ENCODE assay signal across 14 cellular contexts in the genomic region with DNA sequence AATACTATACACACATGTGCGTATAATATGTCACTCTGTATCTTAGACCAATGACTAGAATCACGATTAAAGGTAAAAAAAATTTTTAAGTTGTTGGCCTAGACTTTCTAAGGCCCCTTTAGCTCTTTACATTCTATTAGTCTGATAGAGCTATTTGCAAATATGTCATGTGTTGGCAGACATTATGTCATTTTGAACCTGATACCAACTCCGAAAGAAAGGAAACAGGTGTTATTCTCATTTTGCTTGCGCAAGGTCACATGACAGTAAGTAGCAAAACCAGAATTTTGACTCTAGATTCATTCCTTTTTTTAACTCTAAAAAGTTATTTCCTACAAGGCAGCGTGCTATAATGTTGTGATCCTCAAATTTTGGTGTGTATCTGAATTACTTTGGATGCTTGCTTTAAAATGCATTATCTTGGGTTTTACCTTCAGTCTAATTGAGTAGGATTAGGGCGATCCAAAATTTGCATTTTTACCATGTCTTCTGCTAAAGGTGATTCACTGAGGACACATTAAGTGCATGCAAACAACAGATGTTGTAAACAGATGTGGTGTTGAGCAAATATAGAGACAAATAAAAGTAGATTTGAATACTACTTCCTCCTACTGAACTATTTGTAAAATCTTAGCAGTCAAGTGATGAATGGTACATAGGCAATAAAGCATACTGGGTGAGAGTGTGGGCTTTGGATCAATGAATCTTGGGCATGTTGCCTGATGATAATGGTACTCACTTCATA.
A peak's percentile ranks its signal among the peaks of the same experiment; 100 is the strongest.
DNase-seq lines count a peak whose midpoint lies in the region; ATAC-seq and TF ChIP-seq lines count a peak whose summit lies in the region.
"Had no signal": no experiment of that assay in that cellular context is flagged by ENCODE, and none has a peak within 500 bp of the region (broad histone marks: within the 10 kb centered on the region; RNA-seq: fewer than 3 reads in every experiment).

No MANE protein-coding gene starts in this region.

- intact Hi-C loops in posterior vena cava (cut with DNase I) (no loop called here), Calu3 (cut with micrococcal nuclease; ENCODE audit: unreplicated experiment) (no loop called here)

- peaks cover 4% of the 10 kb centered on the region for H3K4me1 Mint-ChIP-seq in Calu3 (ENCODE audit: low read depth, unreplicated experiment)

- H3K27ac Mint-ChIP-seq in Calu3 (ENCODE audit: unreplicated experiment), result no peak overlapping the region
- H3K27ac Mint-ChIP-seq: activated CD4-positive, alpha-beta memory T cell treated with anti-CD3 and anti-CD28 coated beads, Interleukin-2, amount 10 ng/mL, durations not matched to agents 7 days and 5 days; neural progenitor cell had no signal

- no peaks in the 10 kb centered on the region for H3K27me3 Mint-ChIP-seq in Calu3 (ENCODE audit: unreplicated experiment)
- H3K27me3 Mint-ChIP-seq: activated CD4-positive, alpha-beta memory T cell treated with anti-CD3 and anti-CD28 coated beads, Interleukin-2, amount 10 ng/mL, durations not matched to agents 7 days and 5 days had no signal

- ATAC-seq in GM18870 (IDR thresholded peaks at IDR 0.05; ENCODE audit: unreplicated experiment), result peak; percentile 77
- ATAC-seq in GM21619 (IDR thresholded peaks at IDR 0.05; ENCODE audit: unreplicated experiment), result peak; percentile 73
- ATAC-seq in HG03280 (IDR thresholded peaks at IDR 0.05; ENCODE audit: unreplicated experiment), result peak; percentile 87
- ATAC-seq: HCT116 had no signal

- BruUV-seq in Calu3 (replicated peaks; lab: Mats Ljungman, UMichigan), result no TSS peak

- peak; percentile 47 for DNase-seq in germinal center (ENCODE audit: low spot score)
- no peak for DNase-seq in posterior vena cava (ENCODE audit: low spot score)
- no peak for DNase-seq in Calu3
- no peak for DNase-seq in amygdala (lab: John Stamatoyannopoulos, UW)
- DNase-seq: activated CD4-positive, alpha-beta memory T cell treated with anti-CD3 and anti-CD28 coated beads, Interleukin-2, amount 10 ng/mL, durations not matched to agents 7 days and 5 days; erythroblast; NCI-H146; SK-N-SH; stimulated activated CD4-positive, alpha-beta T cell treated with anti-CD3 and anti-CD28 coated beads, Interleukin-2, amount 100 ng/mL, for 24 hours had no signal

- CTCF ChIA-PET in Calu3 (lab: Charles Lee), result no interaction called here

- H3K36me3 Mint-ChIP-seq in Calu3 (ENCODE audit: insufficient read depth, unreplicated experiment), result no peaks in the 10 kb centered on the region

- H3K4me3 Mint-ChIP-seq in Calu3 (ENCODE audit: low read depth, unreplicated experiment), result no peak overlapping the region
- H3K4me3 Mint-ChIP-seq: activated CD4-positive, alpha-beta memory T cell treated with anti-CD3 and anti-CD28 coated beads, Interleukin-2, amount 10 ng/mL, durations not matched to agents 7 days and 5 days; neural progenitor cell had no signal

- H3K9me3 Mint-ChIP-seq in Calu3 (ENCODE audit: low read depth, unreplicated experiment), result no peaks in the 10 kb centered on the region
- H3K9me3 Mint-ChIP-seq: activated CD4-positive, alpha-beta memory T cell treated with anti-CD3 and anti-CD28 coated beads, Interleukin-2, amount 10 ng/mL, durations not matched to agents 7 days and 5 days; neural progenitor cell had no signal

- TF ChIP-seq CTCF in Calu3 (IDR thresholded peaks at IDR 0.05; ENCODE audit: unreplicated experiment), result no peak
